Comparison of ENCODE assay signal across 8 cellular contexts in genomic region chr10:103696411-103697145, GRCh38.
DNase-seq lines count a peak whose midpoint lies in the region; ATAC-seq and TF ChIP-seq lines count a peak whose summit lies in the region.

No MANE protein-coding gene starts in this region.

- WGBS in heart left ventricle, 4 donors = 28 to 39% (median 33%) methylated on average over 7 to 10 of the region's 10 CpGs

- H3K4me3 ChIP-seq in SJSA1 = no peak overlapping the region
- no peak overlapping the region for H3K4me3 ChIP-seq in heart left ventricle

- H3K4me1 ChIP-seq in SJSA1 (replicated peaks) (peaks cover 22% of the 10 kb centered on the region), heart left ventricle (peaks cover 0 to 34% (median 20%) of the 10 kb centered on the region in 12 donors)

- H3K27ac ChIP-seq in SJSA1 = no peak overlapping the region
- H3K27ac ChIP-seq in heart left ventricle = peak overlapping the region in 10 of 12 donors; percentile 3 to 76 (median 55)

- H3K9me3 ChIP-seq in SJSA1 (replicated peaks) = no peaks in the 10 kb centered on the region
- H3K9me3 ChIP-seq in heart left ventricle = no peaks in the 10 kb centered on the region

- DNase-seq in NCI-H82 (lab: John Stamatoyannopoulos, UW) (peak; percentile 74), NCI-H82 treated with DMSO at 0.1 percent for 48 hours (lab: John Stamatoyannopoulos, UW; ENCODE audit: unreplicated experiment) (no peak), SJSA1 (ENCODE audit: low read depth in 1 of 2, low spot score in 2 of 2) (peak; percentile 84 to 92), heart left ventricle (peak; percentile 72 to 93 (median 80)), retina (no peak)
- DNase-seq in activated naive CD4-positive, alpha-beta T cell treated with Interleukin-2 at 50 U/mL for 16 hours = peak; percentile 83
- peak; percentile 66 for DNase-seq in stimulated activated CD4-positive, alpha-beta T cell treated with anti-CD3 and anti-CD28 coated beads, Interleukin-12 subunit alpha, Interleukin-12 subunit beta, amount 100 ng/mL, for 4 hours

- ATAC-seq in HG03066 (IDR thresholded peaks at IDR 0.05; ENCODE audit: low read depth, unreplicated experiment) = peak; percentile 42
- ATAC-seq in heart left ventricle = peak; percentile 50 to 86 (median 84)

- peak in 8 of 12 donors; percentile 23 to 52 (median 42) for TF ChIP-seq CTCF in heart left ventricle (IDR thresholded peaks at IDR 0.05)

- H3K27me3 ChIP-seq in SJSA1 (replicated peaks) = peaks cover 9% of the 10 kb centered on the region; the same call in 1 of the 2 replicates
- peaks cover 0 to 3% (median 0%) of the 10 kb centered on the region in 9 donors for H3K27me3 ChIP-seq in heart left ventricle

- no peak for TF ChIP-seq POLR2A in heart left ventricle (IDR thresholded peaks at IDR 0.05)

- intact Hi-C loops in heart left ventricle (cut with DNase I) = no loop called here

- H3K36me3 ChIP-seq in SJSA1 = no peaks in the 10 kb centered on the region
- H3K36me3 ChIP-seq in heart left ventricle = no peaks in the 10 kb centered on the region

Comparison
In these comparisons a context has a peak if more than half of its experiments do, and no peak if none do; other contexts are left out.
1. DNase-seq: peak in NCI-H82 (single experiment), SJSA1 (2 of 2), activated naive CD4-positive, alpha-beta T cell treated with Interleukin-2 at 50 U/mL for 16 hours (single experiment), heart left ventricle (5 of 5) and stimulated activated CD4-positive, alpha-beta T cell treated with anti-CD3 and anti-CD28 coated beads, Interleukin-12 subunit alpha, Interleukin-12 subunit beta, amount 100 ng/mL, for 4 hours (single experiment); none in NCI-H82 treated with DMSO at 0.1 percent for 48 hours (single experiment) and retina (single experiment).